ENCODE assay signal across 10 cellular contexts in the genomic region with DNA sequence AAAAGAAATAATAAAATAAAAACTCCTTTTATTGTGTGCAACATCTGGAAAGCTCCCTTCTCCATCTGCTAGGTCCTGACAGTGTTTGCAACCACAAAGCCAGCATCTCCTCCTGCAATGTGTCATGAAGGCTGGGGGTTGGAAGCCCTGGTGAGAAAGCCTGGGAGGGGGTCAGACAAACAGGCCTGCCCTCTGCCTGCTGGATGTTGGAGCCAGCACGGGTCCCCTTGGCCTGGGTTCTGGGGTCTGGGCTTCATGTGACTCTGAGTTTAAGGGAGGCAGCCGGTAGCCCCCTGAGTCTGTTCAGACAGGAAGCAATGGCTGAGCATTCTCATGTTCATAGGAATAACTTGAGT. TPM values are rescaled to one million over a fixed set of nuclear protein-coding genes. Genes with fewer than 3 reads are reported as not detected.
DNase-seq lines count a peak whose midpoint lies in the region; ATAC-seq lines count a peak whose summit lies in the region.
"Had no signal": no experiment of that assay in that cellular context is flagged by ENCODE, and none has a peak within 500 bp of the region (broad histone marks: within the 10 kb centered on the region; RNA-seq: fewer than 3 reads in every experiment).

No MANE protein-coding gene starts in this region.

- ATAC-seq in activated CD8-positive, alpha-beta memory T cell treated with anti-CD3 and anti-CD28 coated beads, Interleukin-2, amount 10 ng/mL, durations not matched to agents 7 days and 5 days, result no peak
- ATAC-seq in GM18858 (IDR thresholded peaks at IDR 0.05; ENCODE audit: unreplicated experiment) (no peak), HG03469 (IDR thresholded peaks at IDR 0.05; ENCODE audit: unreplicated experiment) (no peak)
- ATAC-seq: Right ventricle myocardium inferior had no signal

- H3K9me3 Mint-ChIP-seq in activated CD8-positive, alpha-beta memory T cell treated with anti-CD3 and anti-CD28 coated beads, Interleukin-2, amount 10 ng/mL, durations not matched to agents 7 days and 5 days (ENCODE audit: low read depth), result no peaks in the 10 kb centered on the region

- H3K27ac Mint-ChIP-seq in activated CD8-positive, alpha-beta memory T cell treated with anti-CD3 and anti-CD28 coated beads, Interleukin-2, amount 10 ng/mL, durations not matched to agents 7 days and 5 days, result no peak overlapping the region

- peak overlapping the region; percentile 44 for H3K4me3 Mint-ChIP-seq in activated CD8-positive, alpha-beta memory T cell treated with anti-CD3 and anti-CD28 coated beads, Interleukin-2, amount 10 ng/mL, durations not matched to agents 7 days and 5 days

- DNase-seq in activated CD8-positive, alpha-beta memory T cell treated with anti-CD3 and anti-CD28 coated beads, Interleukin-2, amount 10 ng/mL, durations not matched to agents 7 days and 5 days, result no peak
- no peak for DNase-seq in activated CD8-positive, alpha-beta memory T cell treated with anti-CD3 and anti-CD28 coated beads, Interleukin-2, amount 50 U/mL, for 48 hours
- peak; percentile 32 for DNase-seq in SW480 (ENCODE audit: low spot score)
- DNase-seq in fibroblast of peridontal ligament (ENCODE audit: extremely low read depth), result peak; percentile 40
- DNase-seq in smooth muscle cell of the brain vasculature (ENCODE audit: low read depth, low spot score), result peak; percentile 37
- DNase-seq in NCI-H2029 treated with DMSO at 0.1 percent for 48 hours (lab: John Stamatoyannopoulos, UW), result no peak
- DNase-seq: activated CD4-positive, CD25-positive, alpha-beta regulatory T cell treated with anti-CD3 and anti-CD28 coated beads, Interleukin-2, amount 50 U/mL, for 72 hours had no signal

- H3K27me3 Mint-ChIP-seq in activated CD8-positive, alpha-beta memory T cell treated with anti-CD3 and anti-CD28 coated beads, Interleukin-2, amount 10 ng/mL, durations not matched to agents 7 days and 5 days, result peaks cover 18% of the 10 kb centered on the region

- H3K4me1 Mint-ChIP-seq in activated CD8-positive, alpha-beta memory T cell treated with anti-CD3 and anti-CD28 coated beads, Interleukin-2, amount 10 ng/mL, durations not matched to agents 7 days and 5 days, result peaks cover 9% of the 10 kb centered on the region

- CTCF ChIA-PET in activated CD8-positive, alpha-beta memory T cell treated with anti-CD3 and anti-CD28 coated beads, Interleukin-2, amount 10 ng/mL, durations not matched to agents 7 days and 5 days (lab: Charles Lee), result interaction anchor here (0.6 kb wide), 1 partner anchor 28 kb away, joined by 3 read pairs; no protein-coding TSS in a partner anchor

- no peaks in the 10 kb centered on the region for H3K36me3 Mint-ChIP-seq in activated CD8-positive, alpha-beta memory T cell treated with anti-CD3 and anti-CD28 coated beads, Interleukin-2, amount 10 ng/mL, durations not matched to agents 7 days and 5 days

RNA-seq across cellular contexts. Expression of gene AXIN2, which starts 33.1 kb away (rescaled TPM):
- under 1 TPM; 0.61 to 0.75 TPM for total RNA-seq in activated CD8-positive, alpha-beta memory T cell treated with anti-CD3 and anti-CD28 coated beads, Interleukin-2, amount 10 ng/mL, durations not matched to agents 7 days and 5 days

Comparison
In these comparisons a context has a peak if more than half of its experiments do, and no peak if none do; other contexts are left out.
1. DNase-seq: peak in SW480 (single experiment), fibroblast of peridontal ligament (single experiment) and smooth muscle cell of the brain vasculature (single experiment); none in activated CD8-positive, alpha-beta memory T cell treated with anti-CD3 and anti-CD28 coated beads, Interleukin-2, amount 10 ng/mL, durations not matched to agents 7 days and 5 days (single experiment), activated CD8-positive, alpha-beta memory T cell treated with anti-CD3 and anti-CD28 coated beads, Interleukin-2, amount 50 U/mL, for 48 hours (single experiment) and NCI-H2029 treated with DMSO at 0.1 percent for 48 hours (single experiment).